In the genomic region with DNA sequence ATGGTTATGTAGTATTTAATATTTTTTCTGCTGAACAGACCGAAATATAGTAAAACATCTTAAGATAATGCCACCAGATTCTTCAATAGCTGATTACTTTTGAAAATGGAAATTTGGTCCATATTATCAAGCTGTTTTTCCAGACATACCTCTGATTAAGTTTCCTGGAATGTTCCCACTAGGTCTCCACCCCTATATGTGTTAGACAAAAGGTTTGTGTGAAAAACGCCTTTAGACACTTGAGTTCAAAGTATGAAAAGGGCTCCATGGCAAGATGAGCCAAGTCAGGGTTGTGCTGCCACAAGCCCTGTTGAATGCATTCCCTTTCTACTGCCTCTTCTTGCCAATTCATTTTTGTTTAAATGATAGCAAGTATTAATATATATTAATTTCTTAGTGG, we compare ENCODE assay signal across 18 cellular contexts. TPM values are rescaled to one million over a fixed set of nuclear protein-coding genes. Genes with fewer than 3 reads are reported as not detected.
DNase-seq lines count a peak whose midpoint lies in the region; ATAC-seq and TF ChIP-seq lines count a peak whose summit lies in the region.
"Had no signal": no experiment of that assay in that cellular context is flagged by ENCODE, and none has a peak within 500 bp of the region (broad histone marks: within the 10 kb centered on the region; RNA-seq: fewer than 3 reads in every experiment).

No MANE protein-coding gene starts in this region.

- ATAC-seq in left lung (peak; percentile 62), HG02798 (IDR thresholded peaks at IDR 0.05; ENCODE audit: poor library complexity, unreplicated experiment) (no peak), HG03139 (IDR thresholded peaks at IDR 0.05; ENCODE audit: unreplicated experiment) (no peak)
- ATAC-seq: activated naive CD4-positive, alpha-beta T cell treated with anti-CD3 and anti-CD28 coated beads, Interleukin-2, amount 50 U/mL, for 72 hours had no signal

- H3K36me3 ChIP-seq in left lung = peaks cover 0 to 95% of the 10 kb centered on the region in 2 donors

- no peak overlapping the region for H3K4me3 ChIP-seq in choroid plexus epithelial cell (ENCODE audit: low read depth, low read length)
- no peak overlapping the region for H3K4me3 ChIP-seq in left lung
- H3K4me3 ChIP-seq: neural progenitor cell, transverse colon had no signal

- TF ChIP-seq CTCF in choroid plexus epithelial cell (conservative IDR thresholded peaks at IDR 0.05; ENCODE audit: low read depth, low read length) = no peak
- no peak for TF ChIP-seq CTCF in left lung (IDR thresholded peaks at IDR 0.05)

- no peak overlapping the region for H3K27ac ChIP-seq in left lung
- H3K27ac ChIP-seq: HL-60, neural progenitor cell, transverse colon had no signal

- no peaks in the 10 kb centered on the region for H3K4me1 ChIP-seq in left lung
- H3K4me1 ChIP-seq: neural progenitor cell, transverse colon had no signal

- intact Hi-C loops in left lung (cut with DNase I) = no loop called here

- DNase-seq in Daoy (ENCODE audit: low read depth) = peak; percentile 61
- DNase-seq in M059J (ENCODE audit: low read depth) = peak; percentile 60
- DNase-seq in choroid plexus epithelial cell (ENCODE audit: low read depth) = peak; percentile 76
- no peak for DNase-seq in left lung
- DNase-seq in stimulated activated naive CD4-positive, alpha-beta T cell treated with Interleukin-2 at 50 U/mL for 16 hours (lab: John Stamatoyannopoulos, UW) = no peak
- no peak for DNase-seq in NCI-H510A (lab: John Stamatoyannopoulos, UW)
- DNase-seq: activated CD4-positive, CD25-positive, alpha-beta regulatory T cell treated with anti-CD3 and anti-CD28 coated beads, Interleukin-2, amount 50 U/mL, for 72 hours; activated CD8-positive, alpha-beta memory T cell treated with anti-CD3 and anti-CD28 coated beads, Interleukin-2, amount 50 U/mL, for 4 hours; cerebellar nuclear complex; NCI-H2107; NCI-H82; Right ventricle myocardium superior; transverse colon had no signal

- no peaks in the 10 kb centered on the region for H3K27me3 ChIP-seq in left lung
- H3K27me3 ChIP-seq: neural progenitor cell, transverse colon had no signal

- no peaks in the 10 kb centered on the region for H3K9me3 ChIP-seq in left lung
- H3K9me3 ChIP-seq: transverse colon had no signal

RNA-seq across cellular contexts. Expression of a gene that starts 52.7 kb away (rescaled TPM):
- 43.1 and 53.5 TPM in 2 replicates for total RNA-seq in Daoy (2014; rRNA removed; shearing (Covaris generic))
- 26.6 and 37.6 TPM in 2 replicates for total RNA-seq in M059J (2014; rRNA removed; shearing (Covaris generic))
- total RNA-seq in left lung = 10 to 100 TPM; 31.2 to 39.9 TPM

Comparison
In these comparisons a context has a peak if more than half of its experiments do, and no peak if none do; other contexts are left out.
1. DNase-seq: peak in Daoy (single experiment), M059J (single experiment) and choroid plexus epithelial cell (single experiment); none in left lung (0 of 2), stimulated activated naive CD4-positive, alpha-beta T cell treated with Interleukin-2 at 50 U/mL for 16 hours (single experiment) and NCI-H510A (single experiment).